Comparison of ENCODE assay signal across 1 cellular context in the genomic region with DNA sequence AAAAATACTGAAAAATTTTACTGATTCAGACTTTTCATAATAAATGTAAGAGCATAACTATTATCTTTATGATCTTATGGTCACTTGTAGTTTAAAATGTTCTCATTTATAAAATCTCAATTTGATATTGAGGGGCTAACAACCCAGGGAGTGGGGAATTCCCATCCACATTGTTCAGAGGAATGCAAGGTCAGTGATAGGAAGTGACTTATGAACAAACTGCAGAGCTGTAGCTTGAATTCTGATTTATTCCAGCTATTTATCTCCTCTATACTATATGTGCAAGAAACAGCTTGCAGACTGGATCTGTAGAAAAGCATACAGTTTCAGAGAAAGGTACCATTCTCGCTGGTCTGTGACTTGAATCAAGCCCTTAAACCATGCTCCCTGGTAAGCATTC.
TF ChIP-seq lines count a peak whose summit lies in the region.

No MANE protein-coding gene starts in this region.

TF ChIP-seq in SK-N-SH treated with all-trans-retinoic acid at 6 μM for 48 hours, 23 proteins besides CTCF, POLR2A, EP300 and RAD21 (continued from another document):
- TF ChIP-seq ZC3H10 (CRISPR knock-in tag; IDR thresholded peaks at IDR 0.05) = no peak
- TF ChIP-seq SNAI2 (CRISPR knock-in tag; IDR thresholded peaks at IDR 0.05) = no peak
- no peak for TF ChIP-seq PPARA (CRISPR knock-in tag; IDR thresholded peaks at IDR 0.05; ENCODE audit: borderline replicate concordance)
- no peak for TF ChIP-seq ZNF8 (CRISPR knock-in tag; IDR thresholded peaks at IDR 0.05)
- no peak for TF ChIP-seq TCF4 (CRISPR knock-in tag; IDR thresholded peaks at IDR 0.05; ENCODE audit: borderline replicate concordance)
- TF ChIP-seq TOX (CRISPR knock-in tag; IDR thresholded peaks at IDR 0.05; ENCODE audit: borderline replicate concordance) = no peak
- no peak for TF ChIP-seq BACH2 (CRISPR knock-in tag; IDR thresholded peaks at IDR 0.05; ENCODE audit: borderline replicate concordance)
- no peak for TF ChIP-seq ZNF70 (CRISPR knock-in tag; IDR thresholded peaks at IDR 0.05)
- TF ChIP-seq OSR1 (CRISPR knock-in tag; IDR thresholded peaks at IDR 0.05) = no peak
- no peak for TF ChIP-seq ESRRG (CRISPR knock-in tag; IDR thresholded peaks at IDR 0.05)
- TF ChIP-seq, protein P1, sequence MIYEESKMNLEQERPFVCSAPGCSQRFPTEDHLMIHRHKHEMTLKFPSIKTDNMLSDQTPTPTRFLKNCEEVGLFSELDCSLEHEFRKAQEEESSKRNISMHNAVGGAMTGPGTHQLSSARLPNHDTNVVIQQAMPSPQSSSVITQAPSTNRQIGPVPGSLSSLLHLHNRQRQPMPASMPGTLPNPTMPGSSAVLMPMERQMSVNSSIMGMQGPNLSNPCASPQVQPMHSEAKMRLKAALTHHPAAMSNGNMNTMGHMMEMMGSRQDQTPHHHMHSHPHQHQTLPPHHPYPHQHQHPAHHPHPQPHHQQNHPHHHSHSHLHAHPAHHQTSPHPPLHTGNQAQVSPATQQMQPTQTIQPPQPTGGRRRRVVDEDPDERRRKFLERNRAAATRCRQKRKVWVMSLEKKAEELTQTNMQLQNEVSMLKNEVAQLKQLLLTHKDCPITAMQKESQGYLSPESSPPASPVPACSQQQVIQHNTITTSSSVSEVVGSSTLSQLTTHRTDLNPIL (CRISPR knock-in tag; IDR thresholded peaks at IDR 0.05; ENCODE audit: low read depth) = no peak
- no peak for TF ChIP-seq RARB (CRISPR knock-in tag; IDR thresholded peaks at IDR 0.05)
